In the genomic region with DNA sequence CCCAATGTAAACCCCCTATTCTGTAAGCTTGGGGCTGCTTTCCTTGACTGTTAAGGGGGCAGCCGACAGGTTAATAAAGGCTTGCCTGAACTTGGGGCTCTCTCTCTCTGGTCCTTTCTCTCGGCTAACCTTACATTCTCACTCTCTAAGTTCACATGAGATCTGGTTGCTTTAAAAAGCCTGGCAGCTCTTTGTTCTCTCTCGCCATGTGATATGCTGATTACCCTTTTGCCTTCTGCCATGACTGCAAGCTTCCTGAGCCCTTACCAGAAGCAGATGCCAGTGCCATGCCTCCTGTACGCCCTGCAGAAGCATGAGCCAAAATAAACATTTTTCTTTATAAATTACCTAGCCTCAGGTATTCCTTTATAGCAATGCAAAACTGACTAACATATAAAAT, we compare ENCODE assay signal across 9 cellular contexts. TPM values are rescaled to one million over a fixed set of nuclear protein-coding genes. Genes with fewer than 3 reads are reported as not detected.
"Had no signal": no experiment of that assay in that cellular context is flagged by ENCODE, and none has a peak within 500 bp of the region (broad histone marks: within the 10 kb centered on the region; RNA-seq: fewer than 3 reads in every experiment).

No MANE protein-coding gene starts in this region.

RNA-seq across cellular contexts. Expression of a gene that starts 5.5 kb away (rescaled TPM):
- total RNA-seq: OCI-LY7, PC-3, PC-9, Peyer's patch, Right ventricle myocardium inferior, RPMI7951, SJCRH30, SJSA1, SK-MEL-5 had no signal

RNA-seq across cellular contexts. Expression of a gene that starts 32.0 kb away (rescaled TPM):
- total RNA-seq: OCI-LY7, PC-3, PC-9, Peyer's patch, Right ventricle myocardium inferior, RPMI7951, SJCRH30, SJSA1, SK-MEL-5 had no signal

RNA-seq across cellular contexts. Expression of a gene that starts 39.9 kb away (rescaled TPM):
- total RNA-seq: OCI-LY7, PC-3, Right ventricle myocardium inferior, SJCRH30, SJSA1, SK-MEL-5 had no signal
